ENCODE assay signal across 10 cellular contexts in genomic region chr18:9899550-9899930, GRCh38. TPM values are rescaled to one million over a fixed set of nuclear protein-coding genes. Genes with fewer than 3 reads are reported as not detected.
"Had no signal": no experiment of that assay in that cellular context is flagged by ENCODE, and none has a peak within 500 bp of the region (broad histone marks: within the 10 kb centered on the region; RNA-seq: fewer than 3 reads in every experiment).

No MANE protein-coding gene starts in this region.

RNA-seq across cellular contexts. Expression of gene TXNDC2, which starts 13.8 kb away (rescaled TPM):
- total RNA-seq: endodermal cell; epithelial cell of proximal tubule; fibroblast of lung; foreskin keratinocyte; heart left ventricle; kidney epithelial cell; myocyte; naive thymus-derived CD8-positive, alpha-beta T cell; right atrium auricular region; sciatic nerve had no signal
- polyA plus RNA-seq: naive thymus-derived CD8-positive, alpha-beta T cell had no signal
